In the genomic region with DNA sequence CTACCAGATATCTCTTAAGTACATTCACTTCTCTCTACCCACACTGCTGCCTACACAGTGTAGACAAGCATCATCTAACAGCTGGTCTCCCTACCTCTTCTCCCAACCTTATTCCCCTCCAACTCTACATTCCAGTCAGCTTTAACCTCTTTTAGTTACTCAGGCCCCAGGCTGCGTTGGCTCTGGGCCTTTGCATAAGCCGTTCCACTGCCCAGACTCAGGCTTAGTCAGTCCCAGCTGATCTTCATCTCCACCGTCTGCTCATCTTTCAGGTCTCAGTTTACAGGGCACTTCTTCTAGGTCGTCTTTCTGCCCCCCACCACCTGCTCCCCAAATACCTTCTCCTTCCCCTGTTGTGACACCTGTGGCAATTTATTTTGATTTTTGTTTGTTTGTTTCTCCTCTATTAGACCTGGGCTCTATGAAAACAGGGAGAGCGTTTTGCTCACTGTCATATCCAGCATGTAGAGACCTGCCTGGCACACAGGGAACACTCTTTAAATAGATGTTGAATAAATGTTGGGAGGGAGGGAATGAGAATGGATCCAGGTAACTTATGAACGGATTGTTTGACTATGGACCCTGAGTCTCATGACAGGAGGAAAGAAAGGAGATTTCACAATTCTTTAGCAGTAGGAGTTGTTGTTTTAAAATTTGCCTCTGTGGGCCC, we compare ENCODE assay signal across 16 cellular contexts. TPM values are rescaled to one million over a fixed set of nuclear protein-coding genes. Genes with fewer than 3 reads are reported as not detected.
A peak's percentile ranks its signal among the peaks of the same experiment; 100 is the strongest.
DNase-seq lines count a peak whose midpoint lies in the region; FAIRE-seq and TF ChIP-seq lines count a peak whose summit lies in the region.
"Had no signal": no experiment of that assay in that cellular context is flagged by ENCODE, and none has a peak within 500 bp of the region (broad histone marks: within the 10 kb centered on the region; RNA-seq: fewer than 3 reads in every experiment).

No MANE protein-coding gene starts in this region.

- POLR2A ChIA-PET in HEK293 (lab: Yijun Ruan, JAX): no interaction called here

- no peaks in the 10 kb centered on the region; the same call in 1 of the 2 replicates for H3K27me3 Mint-ChIP-seq in HFFc6 (ENCODE audit: insufficient read depth)
- H3K27me3 Mint-ChIP-seq: B cell had no signal

- H3K27me3 ChIP-seq in WERI-Rb-1 (ENCODE audit: insufficient read depth, low read depth, severe bottlenecking) (no peaks in the 10 kb centered on the region), keratinocyte (ENCODE audit: control insufficient read depth, extremely low read depth, insufficient read depth, low read length) (no peaks in the 10 kb centered on the region)

- peak; percentile 90 for FAIRE-seq in keratinocyte (lab: Jason Lieb, UNC)

- DNase-seq in NCI-H2171 treated with DMSO at 0.1 percent for 48 hours (lab: John Stamatoyannopoulos, UW) (peak; percentile 65), NCI-H2171 (lab: John Stamatoyannopoulos, UW) (no peak), WERI-Rb-1 (peak; percentile 25), keratinocyte (ENCODE audit: low read depth, low spot score) (no peak), GM10266 (ENCODE audit: extremely low spot score) (no peak), NCI-H2227 (lab: John Stamatoyannopoulos, UW; ENCODE audit: unreplicated experiment) (no peak), HFFc6 (no peak)
- DNase-seq: DND-41, NCI-H1694 treated with DMSO at 0.1 percent for 48 hours, NCI-H2107, SIG-M5 had no signal

- no peaks in the 10 kb centered on the region for H3K9me1 ChIP-seq in keratinocyte (ENCODE audit: control insufficient read depth, extremely low read depth, insufficient read depth, low read length)

- H2AFZ ChIP-seq in keratinocyte (ENCODE audit: control insufficient read depth, low read length): peak overlapping the region; percentile 77

- H3K4me1 ChIP-seq in HEK293 (ENCODE audit: control insufficient read depth, insufficient read depth, low read length): no peaks in the 10 kb centered on the region
- H3K4me1 ChIP-seq in keratinocyte (ENCODE audit: control insufficient read depth, extremely low read depth, insufficient read depth, low read length): peaks cover 14% of the 10 kb centered on the region
- H3K4me1 ChIP-seq: HAP-1 had no signal

- no peaks in the 10 kb centered on the region for H3K36me3 Mint-ChIP-seq in HFFc6 (ENCODE audit: low read depth)

- H4K20me1 ChIP-seq in keratinocyte (ENCODE audit: control insufficient read depth, extremely low read depth, insufficient read depth, low read length): no peaks in the 10 kb centered on the region

- H3K9me3 ChIP-seq in HEK293 (ENCODE audit: control insufficient read depth, insufficient read depth, low read depth, low read length): no peaks in the 10 kb centered on the region
- H3K9me3 ChIP-seq in WERI-Rb-1 (ENCODE audit: severe bottlenecking): no peaks in the 10 kb centered on the region
- H3K9me3 ChIP-seq in keratinocyte (ENCODE audit: control insufficient read depth, low read depth, low read length): no peaks in the 10 kb centered on the region
- H3K9me3 ChIP-seq: HAP-1 had no signal

- no peak overlapping the region for H3K27ac Mint-ChIP-seq in HFFc6
- H3K27ac Mint-ChIP-seq: B cell had no signal

- CTCF ChIA-PET in HEK293 (lab: Yijun Ruan, JAX): interaction anchor here (0.6 kb wide), 1 partner anchor 95 kb away, joined by 3 read pairs; no protein-coding TSS in a partner anchor

- H3K4me1 Mint-ChIP-seq in HFFc6 (ENCODE audit: low read depth): peaks cover 11% of the 10 kb centered on the region; the same call in 1 of the 2 replicates

- peak overlapping the region; percentile 85 for H3K4me2 ChIP-seq in keratinocyte (ENCODE audit: control insufficient read depth, extremely low read depth, insufficient read depth, low read depth, low read length)

- no peak overlapping the region for H3K4me3 Mint-ChIP-seq in HFFc6
- H3K4me3 Mint-ChIP-seq: B cell had no signal

- peak overlapping the region; percentile 2 for H3K9ac ChIP-seq in keratinocyte (ENCODE audit: control insufficient read depth, extremely low read depth, insufficient read depth, low read length)

- TF ChIP-seq CTCF in HEK293 (tag by site-specific recombination; IDR thresholded peaks at IDR 0.05) (no peak), WERI-Rb-1 (IDR thresholded peaks at IDR 0.05; ENCODE audit: low read depth, low read length) (no peak), keratinocyte (optimal IDR thresholded peaks at IDR 0.05 in 1 of 3, IDR thresholded peaks at IDR 0.05 in 1 of 3, conservative IDR thresholded peaks at IDR 0.05 in 1 of 3; ENCODE audit: extremely low read depth in 1 of 3, insufficient read depth in 2 of 3, low read length in 3 of 3) (no peak), GM10266 (IDR thresholded peaks at IDR 0.05; ENCODE audit: control insufficient read depth, insufficient read depth, low read depth, missing control alignments) (no peak), HFFc6 (IDR thresholded peaks at IDR 0.05) (no peak)

- H3K27ac ChIP-seq in HEK293 (ENCODE audit: extremely low read depth, low read depth, low read length) (no peak overlapping the region), WERI-Rb-1 (no peak overlapping the region; the same call in 1 of the 2 replicates), keratinocyte (ENCODE audit: control insufficient read depth, insufficient read depth, low read length) (peak overlapping the region; percentile 67)

- no peaks in the 10 kb centered on the region for H3K9me3 Mint-ChIP-seq in HFFc6

- no peaks in the 10 kb centered on the region for H3K79me2 ChIP-seq in keratinocyte (ENCODE audit: control insufficient read depth, insufficient read depth, low read length)

- H3K4me3 ChIP-seq in HEK293 (ENCODE audit: low read depth, low read length) (no peak overlapping the region), WERI-Rb-1 (ENCODE audit: low read depth, low read length) (no peak overlapping the region), keratinocyte (ENCODE audit: control insufficient read depth in 2 of 3, extremely low read depth in 1 of 3, insufficient read depth in 2 of 3, low read depth in 1 of 3, low read length in 3 of 3) (peak overlapping the region in 2 of 3 experiments; percentile 39 to 57)
- H3K4me3 ChIP-seq: HAP-1 had no signal

- dilution Hi-C loops in keratinocyte (cut with MboI; ENCODE audit: extremely low pct_ligation_motif_present, low sequenced_read_pairs): no loop called here

- H3K36me3 ChIP-seq in HEK293 (ENCODE audit: control insufficient read depth in 2 of 2, insufficient read depth in 1 of 2, low read length in 2 of 2): no peaks in the 10 kb centered on the region
- peaks cover 4% of the 10 kb centered on the region; the same call in 1 of the 2 replicates for H3K36me3 ChIP-seq in WERI-Rb-1
- H3K36me3 ChIP-seq in keratinocyte (ENCODE audit: control insufficient read depth in 2 of 2, extremely low read depth in 1 of 2, insufficient read depth in 2 of 2, low read length in 2 of 2): no peaks in the 10 kb centered on the region

TF ChIP-seq in HEK293, 187 proteins besides CTCF, POLR2A, EP300 and RAD21:
- TF ChIP-seq, protein P1, sequence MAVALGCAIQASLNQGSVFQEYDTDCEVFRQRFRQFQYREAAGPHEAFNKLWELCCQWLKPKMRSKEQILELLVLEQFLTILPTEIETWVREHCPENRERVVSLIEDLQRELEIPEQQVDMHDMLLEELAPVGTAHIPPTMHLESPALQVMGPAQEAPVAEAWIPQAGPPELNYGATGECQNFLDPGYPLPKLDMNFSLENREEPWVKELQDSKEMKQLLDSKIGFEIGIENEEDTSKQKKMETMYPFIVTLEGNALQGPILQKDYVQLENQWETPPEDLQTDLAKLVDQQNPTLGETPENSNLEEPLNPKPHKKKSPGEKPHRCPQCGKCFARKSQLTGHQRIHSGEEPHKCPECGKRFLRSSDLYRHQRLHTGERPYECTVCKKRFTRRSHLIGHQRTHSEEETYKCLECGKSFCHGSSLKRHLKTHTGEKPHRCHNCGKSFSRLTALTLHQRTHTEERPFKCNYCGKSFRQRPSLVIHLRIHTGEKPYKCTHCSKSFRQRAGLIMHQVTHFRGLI (tag by site-specific recombination; IDR thresholded peaks at IDR 0.05): no peak
- TF ChIP-seq EGR2 (tag by site-specific recombination; IDR thresholded peaks at IDR 0.05; ENCODE audit: low read depth) (peak; percentile 21; the same call in 1 of the 2 replicates), ZNF48 (tag by site-specific recombination; IDR thresholded peaks at IDR 0.05) (no peak), ZNF610 (tag by site-specific recombination; IDR thresholded peaks at IDR 0.05; ENCODE audit: borderline replicate concordance) (no peak), ZNF274 (IDR thresholded peaks at IDR 0.05; ENCODE audit: low read length) (no peak), ZNF274 (tag by site-specific recombination; IDR thresholded peaks at IDR 0.05; ENCODE audit: borderline replicate concordance) (no peak)

RNA-seq across cellular contexts. Expression of a gene that starts 11.1 kb away (rescaled TPM):
- 0.15 to 0.34 TPM (median 0.31 TPM) in 3 replicates for polyA plus RNA-seq in keratinocyte
- polyA plus RNA-seq in keratinocyte (2011; ENCODE audit: low read depth): 1.8 TPM
- 0.17 and 0.49 TPM in 2 replicates for polyA plus RNA-seq in keratinocyte (2011; cell fraction: cytosol; rRNA removed)
- 0.33 and 0.98 TPM in 2 replicates for polyA plus RNA-seq in keratinocyte (2011; cell fraction: nucleus; rRNA removed)
- polyA plus RNA-seq in keratinocyte (2012; ENCODE audit: low replicate concordance): 0.19 and 1.6 TPM in 2 replicates
- polyA minus RNA-seq in keratinocyte: 0.16 to 0.20 TPM in 2 of 3 replicates, not detected in the other
- polyA minus RNA-seq in keratinocyte (2011; cell fraction: cytosol; rRNA and poly(A)+ RNA removed): 2.7 TPM
- polyA minus RNA-seq in keratinocyte (2011; cell fraction: nucleus; rRNA and poly(A)+ RNA removed): 0.85 and 1.9 TPM in 2 replicates
- total RNA-seq in HFFc6 (2021; fragmentation: NEBNext Ultra II Directional; extraction: Animal tissue kit (Norgen Biotek cat#: 25700)): 1 to 10 TPM in 5 of 6 experiments, under 1 TPM in 1; 0.87 to 2.0 (median 1.3) TPM
- total RNA-seq: A172, G401 had no signal

Comparison
In these comparisons a context has a peak if more than half of its experiments do, and no peak if none do; other contexts are left out.
1. DNase-seq: peak in NCI-H2171 treated with DMSO at 0.1 percent for 48 hours (single experiment) and WERI-Rb-1 (single experiment); none in NCI-H2171 (single experiment), keratinocyte (single experiment), GM10266 (single experiment), NCI-H2227 (single experiment) and HFFc6 (single experiment).
2. H3K4me3 ChIP-seq: peak in keratinocyte (2 of 3); none in HEK293 (single experiment) and WERI-Rb-1 (single experiment).